Comparison of ENCODE assay signal across 35 cellular contexts in genomic region chr2:168956392-168956791, GRCh38. TPM values are rescaled to one million over a fixed set of nuclear protein-coding genes. Genes with fewer than 3 reads are reported as not detected.
"Had no signal": no experiment of that assay in that cellular context is flagged by ENCODE, and none has a peak within 500 bp of the region (broad histone marks: within the 10 kb centered on the region; RNA-seq: fewer than 3 reads in every experiment).

No MANE protein-coding gene starts in this region.

- DNase-seq: activated CD4-positive, alpha-beta memory T cell treated with anti-CD3 and anti-CD28 coated beads, Interleukin-2, amount 10 ng/mL, durations not matched to agents 7 days and 5 days; activated CD4-positive, alpha-beta T cell treated with anti-CD3 and anti-CD28 coated beads for 1 hour; activated CD4-positive, alpha-beta T cell treated with anti-CD3 and anti-CD28 coated beads for 4 hours; activated CD4-positive, alpha-beta T cell treated with anti-CD3 and anti-CD28 coated beads, Interleukin-2, amount 10 ng/mL, durations not matched to agents 7 days and 5 days; activated CD4-positive, alpha-beta T cell treated with anti-CD3 and anti-CD28 coated beads, Interleukin-2, amount 50 U/mL, for 4 hours; activated CD8-positive, alpha-beta memory T cell treated with anti-CD3 and anti-CD28 coated beads, Interleukin-2, amount 50 U/mL, for 48 hours; activated gamma-delta T cell; activated naive CD4-positive, alpha-beta T cell; activated naive CD8-positive, alpha-beta T cell treated with anti-CD3 and anti-CD28 coated beads for 36 hours; activated naive CD8-positive, alpha-beta T cell treated with anti-CD3 and anti-CD28 coated beads, Interleukin-2, amount 50 U/mL, for 24 hours; activated T-cell treated with anti-CD3 and anti-CD28 coated beads for 4 hours; activated T-cell treated with anti-CD3 and anti-CD28 coated beads, Interleukin-2, amount 50 U/mL, for 24 hours; activated T-cell treated with anti-CD3 and anti-CD28 coated beads, Interleukin-2, amount 50 U/mL, for 72 hours; adrenal gland; amygdala; aorta; central memory CD4-positive, alpha-beta T cell; cerebellar nuclear complex; colonic mucosa; effector CD8-positive, alpha-beta T cell; esophagus squamous epithelium; foreskin fibroblast; gastrocnemius medialis; glutamatergic neuron; heart left ventricle; T-helper 1 cell; T-helper 17 cell; T1000 had no signal

- ATAC-seq: activated naive CD8-positive, alpha-beta T cell treated with anti-CD3 and anti-CD28 coated beads, Interleukin-2, amount 50 U/mL, for 24 hours; activated T-cell treated with anti-CD3 and anti-CD28 coated beads, Interleukin-2, amount 50 U/mL, for 72 hours; gastrocnemius medialis; heart left ventricle; T-helper 17 cell; WTC11 had no signal

- H3K27ac ChIP-seq: adrenal gland, breast epithelium, cardiac muscle cell, colonic mucosa, epithelial cell of prostate, esophagus squamous epithelium, gastrocnemius medialis, heart left ventricle had no signal

- H3K27me3 ChIP-seq: adrenal gland, breast epithelium, cardiac muscle cell, colonic mucosa, esophagus squamous epithelium, gastrocnemius medialis, heart left ventricle had no signal

- H3K9me3 ChIP-seq: adrenal gland, colonic mucosa, esophagus squamous epithelium, gastrocnemius medialis had no signal

- H3K4me3 ChIP-seq: adrenal gland, breast epithelium, cardiac muscle cell, colonic mucosa, esophagus squamous epithelium, gastrocnemius medialis, heart left ventricle had no signal

- H3K4me1 ChIP-seq: adrenal gland, breast epithelium, colonic mucosa, esophagus squamous epithelium, gastrocnemius medialis, heart left ventricle had no signal

- H3K36me3 ChIP-seq: adrenal gland, breast epithelium, cardiac muscle cell, colonic mucosa, esophagus squamous epithelium, gastrocnemius medialis, heart left ventricle had no signal

RNA-seq across cellular contexts. Expression of gene G6PC2, which starts 55.3 kb away (rescaled TPM):
- total RNA-seq: activated CD4-positive, alpha-beta memory T cell treated with anti-CD3 and anti-CD28 coated beads, Interleukin-2, amount 10 ng/mL, durations not matched to agents 7 days and 5 days; activated CD4-positive, alpha-beta T cell treated with anti-CD3 and anti-CD28 coated beads, Interleukin-2, amount 10 ng/mL, durations not matched to agents 7 days and 5 days; activated naive CD8-positive, alpha-beta T cell treated with anti-CD3 and anti-CD28 coated beads for 36 hours; activated T-cell treated with anti-CD3 and anti-CD28 coated beads, Interleukin-2, amount 50 U/mL, for 72 hours; adrenal gland; breast epithelium; cardiac muscle cell; dermis microvascular lymphatic vessel endothelial cell; endothelial cell of umbilical vein; esophagus squamous epithelium; fibroblast of lung; gastrocnemius medialis; T-helper 17 cell; WTC11 had no signal
- polyA plus RNA-seq: aorta, cardiac muscle cell, endothelial cell of umbilical vein, fibroblast of lung, heart left ventricle had no signal
